1 cellular context compared by ENCODE assay signal in genomic region chrX:24198101-24198500, GRCh38.
TF ChIP-seq lines count a peak whose summit lies in the region.

No MANE protein-coding gene starts in this region.

TF ChIP-seq in HepG2, 621 proteins besides CTCF, POLR2A, EP300 and RAD21 (continued from another document):
- TF ChIP-seq, protein P1, sequence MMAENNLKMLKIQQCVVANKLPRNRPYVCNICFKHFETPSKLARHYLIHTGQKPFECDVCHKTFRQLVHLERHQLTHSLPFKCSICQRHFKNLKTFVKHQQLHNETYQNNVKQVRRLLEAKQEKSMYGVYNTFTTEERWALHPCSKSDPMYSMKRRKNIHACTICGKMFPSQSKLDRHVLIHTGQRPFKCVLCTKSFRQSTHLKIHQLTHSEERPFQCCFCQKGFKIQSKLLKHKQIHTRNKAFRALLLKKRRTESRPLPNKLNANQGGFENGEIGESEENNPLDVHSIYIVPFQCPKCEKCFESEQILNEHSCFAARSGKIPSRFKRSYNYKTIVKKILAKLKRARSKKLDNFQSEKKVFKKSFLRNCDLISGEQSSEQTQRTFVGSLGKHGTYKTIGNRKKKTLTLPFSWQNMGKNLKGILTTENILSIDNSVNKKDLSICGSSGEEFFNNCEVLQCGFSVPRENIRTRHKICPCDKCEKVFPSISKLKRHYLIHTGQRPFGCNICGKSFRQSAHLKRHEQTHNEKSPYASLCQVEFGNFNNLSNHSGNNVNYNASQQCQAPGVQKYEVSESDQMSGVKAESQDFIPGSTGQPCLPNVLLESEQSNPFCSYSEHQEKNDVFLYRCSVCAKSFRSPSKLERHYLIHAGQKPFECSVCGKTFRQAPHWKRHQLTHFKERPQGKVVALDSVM (CRISPR knock-in tag; IDR thresholded peaks at IDR 0.05): peak; percentile 90
